In the genomic region with DNA sequence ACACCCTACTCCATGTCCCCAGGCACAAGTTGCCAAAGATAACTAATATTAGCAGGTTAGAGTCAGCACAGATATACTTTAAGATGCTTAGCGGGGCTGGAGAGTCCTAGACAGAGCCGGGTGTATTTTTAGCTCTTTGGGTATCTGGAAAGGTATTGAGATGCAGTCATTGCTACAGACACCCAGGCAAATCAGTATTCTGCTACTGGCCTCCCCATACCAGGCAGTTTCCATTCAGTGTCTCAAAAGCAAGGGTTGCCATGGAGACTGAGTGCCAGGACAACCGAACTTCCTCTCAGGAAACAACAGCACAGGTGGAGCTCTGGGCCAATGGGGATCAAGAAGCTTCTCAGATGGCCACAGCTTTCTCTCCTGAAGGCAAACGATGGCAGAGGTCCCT, we compare ENCODE assay signal across 9 cellular contexts.
DNase-seq lines count a peak whose midpoint lies in the region; ATAC-seq and TF ChIP-seq lines count a peak whose summit lies in the region.
"Had no signal": no experiment of that assay in that cellular context is flagged by ENCODE, and none has a peak within 500 bp of the region (broad histone marks: within the 10 kb centered on the region; RNA-seq: fewer than 3 reads in every experiment).

No MANE protein-coding gene starts in this region.

- DNase-seq in COLO668 (lab: John Stamatoyannopoulos, UW; ENCODE audit: unreplicated experiment) (peak; percentile 22), SKM-1 (lab: John Stamatoyannopoulos, UW; ENCODE audit: unreplicated experiment) (peak; percentile 23), iPS DF 19.7 (ENCODE audit: low read depth, low spot score) (peak; percentile 38), WERI-Rb-1 (no peak), AG08395 (ENCODE audit: low spot score) (no peak)
- DNase-seq: activated effector memory CD4-positive, alpha-beta T cell treated with Interleukin-2 at 50 U/mL for 16 hours had no signal

- ATAC-seq in HG03342 (IDR thresholded peaks at IDR 0.05; ENCODE audit: unreplicated experiment) (peak; percentile 76), GM19467 (IDR thresholded peaks at IDR 0.05; ENCODE audit: unreplicated experiment) (no peak), HG02938 (IDR thresholded peaks at IDR 0.05; ENCODE audit: unreplicated experiment) (no peak)

- no peak for TF ChIP-seq CTCF in WERI-Rb-1 (IDR thresholded peaks at IDR 0.05; ENCODE audit: low read depth, low read length)

- H3K27ac ChIP-seq in WERI-Rb-1: no peak overlapping the region

- no peaks in the 10 kb centered on the region for H3K36me3 ChIP-seq in WERI-Rb-1

- H3K9me3 ChIP-seq in WERI-Rb-1 (ENCODE audit: severe bottlenecking): no peaks in the 10 kb centered on the region

- no peaks in the 10 kb centered on the region for H3K27me3 ChIP-seq in WERI-Rb-1 (ENCODE audit: insufficient read depth, low read depth, severe bottlenecking)

- no peak overlapping the region for H3K4me3 ChIP-seq in WERI-Rb-1 (ENCODE audit: low read depth, low read length)

Comparison
In these comparisons a context has a peak if more than half of its experiments do, and no peak if none do; other contexts are left out.
1. DNase-seq: peak in COLO668 (single experiment), SKM-1 (single experiment) and iPS DF 19.7 (single experiment); none in WERI-Rb-1 (single experiment) and AG08395 (single experiment).